18 cellular contexts compared by ENCODE assay signal in genomic region chr5:127086583-127086982, GRCh38. TPM values are rescaled to one million over a fixed set of nuclear protein-coding genes. Genes with fewer than 3 reads are reported as not detected.
"Had no signal": no experiment of that assay in that cellular context is flagged by ENCODE, and none has a peak within 500 bp of the region (broad histone marks: within the 10 kb centered on the region; RNA-seq: fewer than 3 reads in every experiment).

No MANE protein-coding gene starts in this region.

- H3K4me3 ChIP-seq: colonic mucosa, esophagus squamous epithelium, gastroesophageal sphincter, left ventricle myocardium inferior, lower lobe of right lung, sigmoid colon, skin epidermis had no signal

- H3K27me3 ChIP-seq: colonic mucosa, esophagus squamous epithelium, sigmoid colon had no signal

- FAIRE-seq: keratinocyte had no signal

- DNase-seq: colonic mucosa; dermis blood vessel endothelial cell; effector CD4-positive, alpha-beta T cell; esophagus squamous epithelium; glutamatergic neuron; immature natural killer cell; left ventricle myocardium inferior; lower lobe of right lung; naive B cell; posterior cingulate gyrus; sigmoid colon; stimulated activated CD4-positive, alpha-beta T cell treated with anti-CD3 and anti-CD28 coated beads, Interleukin-2, amount 100 ng/mL, for 48 hours; stimulated activated naive CD4-positive, alpha-beta T cell treated with Interleukin-2 at 50 U/mL for 16 hours; trophoblast cell had no signal

- ATAC-seq: gastroesophageal sphincter, lower lobe of right lung had no signal

- H3K27ac ChIP-seq: colonic mucosa, esophagus squamous epithelium, gastroesophageal sphincter, left ventricle myocardium inferior, lower lobe of right lung, sigmoid colon, skin epidermis had no signal

- H3K9me3 ChIP-seq: colonic mucosa, esophagus squamous epithelium, gastroesophageal sphincter, left ventricle myocardium inferior, lower lobe of right lung had no signal

- H3K36me3 ChIP-seq: colonic mucosa, esophagus squamous epithelium, gastroesophageal sphincter, left ventricle myocardium inferior, lower lobe of right lung, sigmoid colon had no signal

- H3K4me1 ChIP-seq: colonic mucosa, gastroesophageal sphincter, left ventricle myocardium inferior, lower lobe of right lung, sigmoid colon had no signal

RNA-seq across cellular contexts. Expression of gene C5orf63, which starts 13.3 kb away (rescaled TPM):
- polyA plus RNA-seq: neural cell had no signal
